1 cellular context compared by ENCODE assay signal in the genomic region with DNA sequence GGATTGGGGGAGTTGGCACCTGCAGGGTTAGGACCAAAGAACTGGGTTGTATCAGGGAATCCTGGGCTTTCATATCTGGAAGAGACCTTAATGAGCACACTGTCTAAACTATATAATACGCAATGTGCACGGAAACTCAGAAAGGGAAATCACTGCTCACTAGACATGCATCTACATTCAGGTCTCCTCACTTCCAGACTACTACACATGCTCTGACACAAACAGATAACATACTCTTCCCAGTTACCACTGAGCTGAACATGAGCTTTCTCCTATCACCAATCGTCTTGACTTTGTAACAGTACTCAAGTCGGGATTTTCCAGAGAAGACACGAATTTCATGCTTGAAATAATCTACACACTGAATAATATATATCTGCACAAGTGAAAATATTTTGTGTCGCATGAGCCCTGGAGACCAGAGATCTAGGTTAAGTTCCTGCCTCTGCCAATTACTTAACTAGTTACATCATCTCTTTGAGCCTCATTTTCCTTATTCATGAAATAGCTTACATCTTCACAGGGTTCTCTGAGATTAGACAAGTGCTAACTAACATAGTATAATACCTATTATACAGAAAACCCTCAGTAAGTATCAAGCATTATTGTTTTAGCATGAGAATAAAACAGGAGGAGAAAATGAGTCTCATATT.
TF ChIP-seq lines count a peak whose summit lies in the region.

No MANE protein-coding gene starts in this region.

TF ChIP-seq in HepG2, 621 proteins besides CTCF, POLR2A, EP300 and RAD21:
- TF ChIP-seq PATZ1 (CRISPR knock-in tag; IDR thresholded peaks at IDR 0.05) (no peak), ISX (CRISPR knock-in tag; conservative IDR thresholded peaks at IDR 0.05) (no peak), ZNF660 (CRISPR knock-in tag; IDR thresholded peaks at IDR 0.05; ENCODE audit: borderline replicate concordance, low read depth) (no peak), GABPB1 (CRISPR knock-in tag; IDR thresholded peaks at IDR 0.05) (no peak), ATAD3A (CRISPR knock-in tag; IDR thresholded peaks at IDR 0.05) (no peak), ZNF124 (CRISPR knock-in tag; IDR thresholded peaks at IDR 0.05) (no peak), ZNF253 (CRISPR knock-in tag; IDR thresholded peaks at IDR 0.05; ENCODE audit: borderline replicate concordance) (no peak), ZNF121 (CRISPR knock-in tag; IDR thresholded peaks at IDR 0.05) (no peak), MAF1 (CRISPR knock-in tag; IDR thresholded peaks at IDR 0.05; ENCODE audit: borderline replicate concordance) (no peak), ARID5B (CRISPR knock-in tag; IDR thresholded peaks at IDR 0.05) (no peak)
- TF ChIP-seq, protein P1, sequence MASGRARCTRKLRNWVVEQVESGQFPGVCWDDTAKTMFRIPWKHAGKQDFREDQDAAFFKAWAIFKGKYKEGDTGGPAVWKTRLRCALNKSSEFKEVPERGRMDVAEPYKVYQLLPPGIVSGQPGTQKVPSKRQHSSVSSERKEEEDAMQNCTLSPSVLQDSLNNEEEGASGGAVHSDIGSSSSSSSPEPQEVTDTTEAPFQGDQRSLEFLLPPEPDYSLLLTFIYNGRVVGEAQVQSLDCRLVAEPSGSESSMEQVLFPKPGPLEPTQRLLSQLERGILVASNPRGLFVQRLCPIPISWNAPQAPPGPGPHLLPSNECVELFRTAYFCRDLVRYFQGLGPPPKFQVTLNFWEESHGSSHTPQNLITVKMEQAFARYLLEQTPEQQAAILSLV (CRISPR knock-in tag; IDR thresholded peaks at IDR 0.05; ENCODE audit: borderline replicate concordance): no peak
- TF ChIP-seq, protein P2, sequence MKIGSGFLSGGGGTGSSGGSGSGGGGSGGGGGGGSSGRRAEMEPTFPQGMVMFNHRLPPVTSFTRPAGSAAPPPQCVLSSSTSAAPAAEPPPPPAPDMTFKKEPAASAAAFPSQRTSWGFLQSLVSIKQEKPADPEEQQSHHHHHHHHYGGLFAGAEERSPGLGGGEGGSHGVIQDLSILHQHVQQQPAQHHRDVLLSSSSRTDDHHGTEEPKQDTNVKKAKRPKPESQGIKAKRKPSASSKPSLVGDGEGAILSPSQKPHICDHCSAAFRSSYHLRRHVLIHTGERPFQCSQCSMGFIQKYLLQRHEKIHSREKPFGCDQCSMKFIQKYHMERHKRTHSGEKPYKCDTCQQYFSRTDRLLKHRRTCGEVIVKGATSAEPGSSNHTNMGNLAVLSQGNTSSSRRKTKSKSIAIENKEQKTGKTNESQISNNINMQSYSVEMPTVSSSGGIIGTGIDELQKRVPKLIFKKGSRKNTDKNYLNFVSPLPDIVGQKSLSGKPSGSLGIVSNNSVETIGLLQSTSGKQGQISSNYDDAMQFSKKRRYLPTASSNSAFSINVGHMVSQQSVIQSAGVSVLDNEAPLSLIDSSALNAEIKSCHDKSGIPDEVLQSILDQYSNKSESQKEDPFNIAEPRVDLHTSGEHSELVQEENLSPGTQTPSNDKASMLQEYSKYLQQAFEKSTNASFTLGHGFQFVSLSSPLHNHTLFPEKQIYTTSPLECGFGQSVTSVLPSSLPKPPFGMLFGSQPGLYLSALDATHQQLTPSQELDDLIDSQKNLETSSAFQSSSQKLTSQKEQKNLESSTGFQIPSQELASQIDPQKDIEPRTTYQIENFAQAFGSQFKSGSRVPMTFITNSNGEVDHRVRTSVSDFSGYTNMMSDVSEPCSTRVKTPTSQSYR (CRISPR knock-in tag; IDR thresholded peaks at IDR 0.05; ENCODE audit: borderline replicate concordance): no peak
TF ChIP-seq in HepG2: peak in this region for 0.
